ENCODE assay signal across 26 cellular contexts in genomic region chr2:232955856-232956255, GRCh38. TPM values are rescaled to one million over a fixed set of nuclear protein-coding genes. Genes with fewer than 3 reads are reported as not detected.
A peak's percentile ranks its signal among the peaks of the same experiment; 100 is the strongest.
DNase-seq lines count a peak whose midpoint lies in the region; ATAC-seq and TF ChIP-seq lines count a peak whose summit lies in the region.
"Had no signal": no experiment of that assay in that cellular context is flagged by ENCODE, and none has a peak within 500 bp of the region (broad histone marks: within the 10 kb centered on the region; RNA-seq: fewer than 3 reads in every experiment).

No MANE protein-coding gene starts in this region.

- peak overlapping the region in 1 of 2 donors; percentile 49 for H3K4me3 Mint-ChIP-seq in CD14-positive monocyte
- H3K4me3 Mint-ChIP-seq in effector memory CD8-positive, alpha-beta T cell, result no peak overlapping the region
- H3K4me3 Mint-ChIP-seq: activated naive CD4-positive, alpha-beta T cell treated with anti-CD3 and anti-CD28 coated beads for 36 hours; activated T-cell treated with anti-CD3 and anti-CD28 coated beads, Interleukin-2, amount 50 U/mL, for 72 hours; HFFc6; type B pancreatic cell had no signal

- peak overlapping the region; percentile 46 to 82 (median 77) for H3K27ac Mint-ChIP-seq in CD14-positive monocyte
- H3K27ac Mint-ChIP-seq in effector memory CD8-positive, alpha-beta T cell, result no peak overlapping the region
- H3K27ac Mint-ChIP-seq: activated naive CD4-positive, alpha-beta T cell treated with anti-CD3 and anti-CD28 coated beads for 36 hours; activated T-cell treated with anti-CD3 and anti-CD28 coated beads, Interleukin-2, amount 50 U/mL, for 72 hours; HFFc6; type B pancreatic cell had no signal

- intact Hi-C loops in CD14-positive monocyte (cut with micrococcal nuclease), result no loop called here
- intact Hi-C loops in right cardiac atrium (cut with DNase I), result no loop called here

- ATAC-seq in GM21526 (IDR thresholded peaks at IDR 0.05; ENCODE audit: low FRiP score, unreplicated experiment) (peak; percentile 62), right cardiac atrium (no peak)
- peak; percentile 24 for ATAC-seq in effector memory CD8-positive, alpha-beta T cell (replicated peaks)
- no peak for ATAC-seq in activated CD4-positive, CD25-positive, alpha-beta regulatory T cell treated with anti-CD3 and anti-CD28 coated beads, Interleukin-2, amount 50 U/mL, for 24 hours
- ATAC-seq: activated T-cell treated with anti-CD3 and anti-CD28 coated beads, Interleukin-2, amount 50 U/mL, for 72 hours; naive thymus-derived CD8-positive, alpha-beta T cell; pancreas had no signal

- no peaks in the 10 kb centered on the region for H3K9me3 ChIP-seq in right cardiac atrium (ENCODE audit: control insufficient read depth, low read length)
- H3K9me3 ChIP-seq: pancreas, right atrium auricular region, stomach had no signal

- no peaks in the 10 kb centered on the region for H3K36me3 Mint-ChIP-seq in CD14-positive monocyte
- H3K36me3 Mint-ChIP-seq in effector memory CD8-positive, alpha-beta T cell (ENCODE audit: insufficient read depth), result no peaks in the 10 kb centered on the region
- H3K36me3 Mint-ChIP-seq: naive thymus-derived CD8-positive, alpha-beta T cell; type B pancreatic cell had no signal

- peaks cover 6 to 16% (median 11%) of the 10 kb centered on the region in 3 donors for H3K27me3 Mint-ChIP-seq in CD14-positive monocyte (ENCODE audit: low read depth in 3 of 3)
- peaks cover 18 to 40% of the 10 kb centered on the region in 2 donors for H3K27me3 Mint-ChIP-seq in effector memory CD8-positive, alpha-beta T cell

- H3K4me3 ChIP-seq in right cardiac atrium (ENCODE audit: low read length), result no peak overlapping the region
- H3K4me3 ChIP-seq: coronary artery, pancreas, right atrium auricular region, stomach had no signal

- H3K4me1 Mint-ChIP-seq in CD14-positive monocyte, result peaks cover 13% of the 10 kb centered on the region
- peaks cover 0 to 3% of the 10 kb centered on the region in 2 donors for H3K4me1 Mint-ChIP-seq in effector memory CD8-positive, alpha-beta T cell (ENCODE audit: low read depth in 2 of 2)

- 67% methylated on average over 5 of the region's 5 CpGs for WGBS in right cardiac atrium

- H3K4me1 ChIP-seq in right cardiac atrium (ENCODE audit: control insufficient read depth, insufficient read depth, low read length), result no peaks in the 10 kb centered on the region
- H3K4me1 ChIP-seq: pancreas, right atrium auricular region, stomach had no signal

- no peak for TF ChIP-seq CTCF in CD14-positive monocyte (IDR thresholded peaks at IDR 0.05)

- H3K9me3 Mint-ChIP-seq in CD14-positive monocyte, result peaks cover 3 to 16% (median 4%) of the 10 kb centered on the region in 7 donors
- H3K9me3 Mint-ChIP-seq in effector memory CD8-positive, alpha-beta T cell, result no peaks in the 10 kb centered on the region
- H3K9me3 Mint-ChIP-seq: activated T-cell treated with anti-CD3 and anti-CD28 coated beads, Interleukin-2, amount 50 U/mL, for 72 hours had no signal

- H3K27me3 ChIP-seq in right cardiac atrium (ENCODE audit: control insufficient read depth, insufficient read depth), result no peaks in the 10 kb centered on the region
- H3K27me3 ChIP-seq: pancreas, right atrium auricular region had no signal

- no peak for DNase-seq in CD14-positive monocyte (ENCODE audit: low spot score)
- DNase-seq in NOMO-1 treated with DMSO at 0.1 percent for 48 hours (lab: John Stamatoyannopoulos, UW; ENCODE audit: unreplicated experiment), result peak; percentile 95
- DNase-seq in effector memory CD8-positive, alpha-beta T cell, result no peak
- DNase-seq in right cardiac atrium, result no peak
- DNase-seq in activated CD4-positive, alpha-beta T cell treated with anti-CD3 and anti-CD28 coated beads, Interleukin-2, amount 50 U/mL, for 4 hours, result no peak
- no peak for DNase-seq in NCI-H2107 (lab: John Stamatoyannopoulos, UW)
- DNase-seq: 8988T; activated naive CD4-positive, alpha-beta T cell treated with anti-CD3 and anti-CD28 coated beads for 36 hours; activated T-cell treated with anti-CD3 and anti-CD28 coated beads, Interleukin-2, amount 50 U/mL, for 72 hours; amygdala; COR-L47; DND-41; glutamatergic neuron; HFFc6; mesenchymal stem cell; naive thymus-derived CD8-positive, alpha-beta T cell; NCI-H510A; pancreas; stimulated activated CD4-positive, alpha-beta T cell treated with anti-CD3 and anti-CD28 coated beads, Interleukin-12 subunit alpha, Interleukin-12 subunit beta, amount 100 ng/mL, for 4 hours; stimulated activated CD4-positive, alpha-beta T cell treated with anti-CD3 and anti-CD28 coated beads, Interleukin-4, amount 100 ng/mL, for 4 hours; stomach had no signal

- no peak overlapping the region for H3K27ac ChIP-seq in right cardiac atrium (ENCODE audit: low read length)
- H3K27ac ChIP-seq: coronary artery, pancreas, right atrium auricular region, stomach had no signal

RNA-seq across cellular contexts. Expression of gene NGEF, which starts 57.2 kb away (rescaled TPM):
- not detected for polyA plus RNA-seq in CD14-positive monocyte
- 1 to 10 TPM; 2.2 to 4.2 (median 3.3) TPM for total RNA-seq in right cardiac atrium
- 1.5 TPM for polyA plus RNA-seq in right cardiac atrium
- total RNA-seq: naive thymus-derived CD8-positive, alpha-beta T cell had no signal
- polyA plus RNA-seq: naive thymus-derived CD8-positive, alpha-beta T cell had no signal

Comparison
In these comparisons a context has a peak if more than half of its experiments do, and no peak if none do; other contexts are left out.
1. H3K27ac Mint-ChIP-seq: peak in CD14-positive monocyte (7 of 7); none in effector memory CD8-positive, alpha-beta T cell (0 of 2).
2. ATAC-seq: peak in GM21526 (single experiment) and effector memory CD8-positive, alpha-beta T cell (single experiment); none in right cardiac atrium (0 of 2) and activated CD4-positive, CD25-positive, alpha-beta regulatory T cell treated with anti-CD3 and anti-CD28 coated beads, Interleukin-2, amount 50 U/mL, for 24 hours (0 of 2).